ENCODE assay signal across 22 cellular contexts in genomic region chr11:100874203-100874602, GRCh38.
A peak's percentile ranks its signal among the peaks of the same experiment; 100 is the strongest.
DNase-seq lines count a peak whose midpoint lies in the region; ATAC-seq and TF ChIP-seq lines count a peak whose summit lies in the region.
"Had no signal": no experiment of that assay in that cellular context is flagged by ENCODE, and none has a peak within 500 bp of the region (broad histone marks: within the 10 kb centered on the region; RNA-seq: fewer than 3 reads in every experiment).

No MANE protein-coding gene starts in this region.

- no peak overlapping the region for H2AFZ ChIP-seq in GM23338
- H2AFZ ChIP-seq in mesenchymal stem cell (ENCODE audit: low read depth, low read length), result no peak overlapping the region

- peak overlapping the region; percentile 75 for H3K27ac ChIP-seq in GM23338 (ENCODE audit: low read depth)
- H3K27ac ChIP-seq in mesenchymal stem cell (ENCODE audit: low read length, poor library complexity, severe bottlenecking), result peak overlapping the region; percentile 70
- no peak overlapping the region for H3K27ac ChIP-seq in adrenal gland
- H3K27ac ChIP-seq: KMS-11 had no signal

- peak overlapping the region in 1 of 2 experiments; percentile 15 for H3K14ac ChIP-seq in mesenchymal stem cell (ENCODE audit: low read length in 2 of 2)

- H3F3A ChIP-seq in GM23338 (replicated peaks; ENCODE audit: low read depth), result no peaks in the 10 kb centered on the region

- no peaks in the 10 kb centered on the region for H3K9me2 ChIP-seq in GM23338 (ENCODE audit: insufficient read depth)

- H2BK15ac ChIP-seq in mesenchymal stem cell (ENCODE audit: low read depth, poor library complexity, severe bottlenecking), result no peak overlapping the region

- H4K8ac ChIP-seq in mesenchymal stem cell (ENCODE audit: low read length), result no peak overlapping the region

- no peak for TF ChIP-seq CTCF in GM23338 (conservative IDR thresholded peaks at IDR 0.05; ENCODE audit: low read depth in 2 of 2)
- TF ChIP-seq CTCF in WTC11 (IDR thresholded peaks at IDR 0.05), result no peak
- no peak for TF ChIP-seq CTCF in adrenal gland (IDR thresholded peaks at IDR 0.05)
- TF ChIP-seq CTCF in progenitor cell of endocrine pancreas (IDR thresholded peaks at IDR 0.05; ENCODE audit: unreplicated experiment), result no peak

- H4K20me1 ChIP-seq in GM23338 (replicated peaks; ENCODE audit: insufficient read depth), result no peaks in the 10 kb centered on the region

- TF ChIP-seq POLR2A in adrenal gland (IDR thresholded peaks at IDR 0.05), result no peak

- H4K91ac ChIP-seq in mesenchymal stem cell (ENCODE audit: low read length), result no peak overlapping the region

- no peaks in the 10 kb centered on the region for H3K36me3 ChIP-seq in GM23338 (ENCODE audit: insufficient read depth)
- H3K36me3 ChIP-seq in mesenchymal stem cell (ENCODE audit: control insufficient read depth in 1 of 2, insufficient read depth in 2 of 2, low read depth in 1 of 2, low read length in 2 of 2), result no peaks in the 10 kb centered on the region
- H3K36me3 ChIP-seq in adrenal gland (replicated peaks in 1 of 2), result no peaks in the 10 kb centered on the region
- H3K36me3 ChIP-seq: BE2C, SJCRH30 had no signal

- H3K9me3 ChIP-seq in mesenchymal stem cell (ENCODE audit: control insufficient read depth, low read length) (no peaks in the 10 kb centered on the region), adrenal gland (replicated peaks in 1 of 3) (no peaks in the 10 kb centered on the region)
- H3K9me3 ChIP-seq: BE2C, SJCRH30 had no signal

- H3K27me3 ChIP-seq in GM23338 (ENCODE audit: insufficient read depth) (no peaks in the 10 kb centered on the region), mesenchymal stem cell (ENCODE audit: control insufficient read depth in 1 of 2, insufficient read depth in 1 of 2, low read length in 2 of 2) (no peaks in the 10 kb centered on the region), adrenal gland (no peaks in the 10 kb centered on the region)
- H3K27me3 ChIP-seq: BE2C, SJCRH30 had no signal

- no peak overlapping the region for H3K4me3 ChIP-seq in GM23338
- no peak overlapping the region for H3K4me3 ChIP-seq in mesenchymal stem cell (ENCODE audit: insufficient read depth in 1 of 2, low read depth in 1 of 2, low read length in 2 of 2)
- H3K4me3 ChIP-seq in adrenal gland, result no peak overlapping the region
- H3K4me3 ChIP-seq: SJCRH30 had no signal

- POLR2A ChIA-PET in WTC11 (lab: Charles Lee), result interaction anchor here (0.9 kb wide), 1 partner anchor 9 kb away, joined by 6 read pairs; no protein-coding TSS in a partner anchor

- ATAC-seq in GM23338, result no peak; the same call in 2 of the 3 replicates
- peak; percentile 17; the same call in 1 of the 2 replicates for ATAC-seq in WTC11
- ATAC-seq: SK-N-SH treated with all-trans-retinoic acid at 6 μM for 48 hours had no signal

- peaks cover 12% of the 10 kb centered on the region for H3K79me1 ChIP-seq in mesenchymal stem cell (replicated peaks; ENCODE audit: low read length, poor library complexity, severe bottlenecking)

- H3K9me3 Mint-ChIP-seq in GM23338 (no peaks in the 10 kb centered on the region), WTC11 (no peaks in the 10 kb centered on the region), progenitor cell of endocrine pancreas (ENCODE audit: low read depth) (no peaks in the 10 kb centered on the region)
- H3K9me3 Mint-ChIP-seq: IgD-negative memory B cell had no signal

- H3K4me1 Mint-ChIP-seq in GM23338, result peaks cover 53% of the 10 kb centered on the region
- peaks cover 65% of the 10 kb centered on the region for H3K4me1 Mint-ChIP-seq in WTC11
- H3K4me1 Mint-ChIP-seq in progenitor cell of endocrine pancreas (ENCODE audit: low read depth), result peaks cover 2% of the 10 kb centered on the region
- H3K4me1 Mint-ChIP-seq: CD14-positive monocyte; CD8-positive, alpha-beta memory T cell; IgD-negative memory B cell had no signal

- H3K27me3 Mint-ChIP-seq in GM23338 (ENCODE audit: insufficient read depth, low read depth, poor library complexity) (peaks cover 2% of the 10 kb centered on the region), WTC11 (ENCODE audit: low read depth) (no peaks in the 10 kb centered on the region), progenitor cell of endocrine pancreas (no peaks in the 10 kb centered on the region)
- H3K27me3 Mint-ChIP-seq: CD8-positive, alpha-beta memory T cell; IgD-negative memory B cell had no signal

- H3K4me1 ChIP-seq in GM23338 (ENCODE audit: insufficient read depth), result peaks cover 25% of the 10 kb centered on the region
- H3K4me1 ChIP-seq in mesenchymal stem cell (ENCODE audit: control insufficient read depth, insufficient read depth, low read depth, low read length), result peaks cover 12% of the 10 kb centered on the region
- no peaks in the 10 kb centered on the region for H3K4me1 ChIP-seq in adrenal gland (replicated peaks in 1 of 2)

- peak overlapping the region in 1 of 2 experiments; percentile 16 for H3K4ac ChIP-seq in mesenchymal stem cell (ENCODE audit: low read depth in 1 of 2, low read length in 2 of 2)

- DNase-seq in COR-L47 (lab: John Stamatoyannopoulos, UW), result peak; percentile 18
- DNase-seq in GM23338 (ENCODE audit: low spot score), result no peak
- DNase-seq in WTC11 (ENCODE audit: low spot score), result no peak
- DNase-seq in mesenchymal stem cell, result no peak
- DNase-seq in Ammon's horn (ENCODE audit: low spot score), result no peak
- no peak for DNase-seq in adrenal gland
- no peak for DNase-seq in islet precursor cell
- DNase-seq in progenitor cell of endocrine pancreas (ENCODE audit: low spot score, unreplicated experiment), result no peak
- DNase-seq: BE2C; Calu3; CD8-positive, alpha-beta memory T cell; DMS153; MM.1S; NCI-H1694 treated with DMSO at 0.1 percent for 48 hours; NCI-H2081 treated with DMSO at 0.1 percent for 48 hours; NK-92 treated with Interleukin-12 subunit alpha and Interleukin-12 subunit beta, amount 100 ng/mL, for 24 hours; PC-3; SJCRH30 had no signal

- H3K18ac ChIP-seq in mesenchymal stem cell (ENCODE audit: low read depth in 1 of 2, low read length in 2 of 2), result no peak overlapping the region

- H3K27ac Mint-ChIP-seq in GM23338 (peak overlapping the region; percentile 80; the same call in 1 of the 2 replicates), WTC11 (peak overlapping the region; percentile 97), progenitor cell of endocrine pancreas (no peak overlapping the region)
- H3K27ac Mint-ChIP-seq: CD14-positive monocyte; CD8-positive, alpha-beta memory T cell; IgD-negative memory B cell had no signal

- H3K36me3 Mint-ChIP-seq in GM23338 (ENCODE audit: low read depth), result no peaks in the 10 kb centered on the region
- no peaks in the 10 kb centered on the region for H3K36me3 Mint-ChIP-seq in WTC11
- H3K36me3 Mint-ChIP-seq in progenitor cell of endocrine pancreas (ENCODE audit: insufficient read depth), result no peaks in the 10 kb centered on the region
- H3K36me3 Mint-ChIP-seq: CD14-positive monocyte; CD8-positive, alpha-beta memory T cell had no signal

- CTCF ChIA-PET in WTC11 (lab: Charles Lee), result interaction anchor here (0.7 kb wide), 1 partner anchor 39 kb away, joined by 3 read pairs; no protein-coding TSS in a partner anchor

- no peak overlapping the region for H2BK120ac ChIP-seq in mesenchymal stem cell (ENCODE audit: low read depth, low read length)

- H3K4me3 Mint-ChIP-seq in GM23338, result no peak overlapping the region
- no peak overlapping the region for H3K4me3 Mint-ChIP-seq in WTC11
- no peak overlapping the region for H3K4me3 Mint-ChIP-seq in progenitor cell of endocrine pancreas (ENCODE audit: low read depth)
- H3K4me3 Mint-ChIP-seq: CD14-positive monocyte; CD8-positive, alpha-beta memory T cell; IgD-negative memory B cell had no signal

- H2BK12ac ChIP-seq in mesenchymal stem cell (ENCODE audit: low read length in 2 of 2), result no peak overlapping the region

- H3K4me2 ChIP-seq in GM23338 (0 out of 2 replicates have a peak overlapping the region, but pooled peaks have one; percentile 14), mesenchymal stem cell (ENCODE audit: low read length, poor library complexity, severe bottlenecking) (no peak overlapping the region)
- H3K4me2 ChIP-seq: KMS-11 had no signal

- no peaks in the 10 kb centered on the region for H3K79me2 ChIP-seq in GM23338 (replicated peaks; ENCODE audit: insufficient read depth)

- no peak overlapping the region for H3K23ac ChIP-seq in mesenchymal stem cell (ENCODE audit: low read length in 2 of 2)

- 96% methylated on average over 4 of the region's 4 CpGs for WGBS in mesenchymal stem cell
- WGBS in adrenal gland, 4 donors, result 93 to 100% (median 94%) methylated on average over 4 of the region's 4 CpGs

- H2BK5ac ChIP-seq in mesenchymal stem cell (ENCODE audit: low read depth, low read length, poor library complexity, severe bottlenecking), result peak overlapping the region; percentile 14

- no peak overlapping the region for H3K9ac ChIP-seq in mesenchymal stem cell (ENCODE audit: low read length)
- H3K9ac ChIP-seq: KMS-11 had no signal

- intact Hi-C loops in adrenal gland (cut with DNase I), result no loop called here

- peak overlapping the region; percentile 99 for H2AK5ac ChIP-seq in mesenchymal stem cell (ENCODE audit: low read length, severe bottlenecking)

TF ChIP-seq in GM23338, 12 proteins besides CTCF, POLR2A, EP300 and RAD21 (continues in another document):
- no peak for TF ChIP-seq JUNB (IDR thresholded peaks at IDR 0.05; ENCODE audit: unreplicated experiment)

Comparison
In these comparisons a context has a peak if more than half of its experiments do, and no peak if none do; other contexts are left out.
1. H3K27ac ChIP-seq: peak in GM23338 (single experiment) and mesenchymal stem cell (single experiment); none in adrenal gland (0 of 5).